ENCODE assay signal across 1 cellular context in the genomic region with DNA sequence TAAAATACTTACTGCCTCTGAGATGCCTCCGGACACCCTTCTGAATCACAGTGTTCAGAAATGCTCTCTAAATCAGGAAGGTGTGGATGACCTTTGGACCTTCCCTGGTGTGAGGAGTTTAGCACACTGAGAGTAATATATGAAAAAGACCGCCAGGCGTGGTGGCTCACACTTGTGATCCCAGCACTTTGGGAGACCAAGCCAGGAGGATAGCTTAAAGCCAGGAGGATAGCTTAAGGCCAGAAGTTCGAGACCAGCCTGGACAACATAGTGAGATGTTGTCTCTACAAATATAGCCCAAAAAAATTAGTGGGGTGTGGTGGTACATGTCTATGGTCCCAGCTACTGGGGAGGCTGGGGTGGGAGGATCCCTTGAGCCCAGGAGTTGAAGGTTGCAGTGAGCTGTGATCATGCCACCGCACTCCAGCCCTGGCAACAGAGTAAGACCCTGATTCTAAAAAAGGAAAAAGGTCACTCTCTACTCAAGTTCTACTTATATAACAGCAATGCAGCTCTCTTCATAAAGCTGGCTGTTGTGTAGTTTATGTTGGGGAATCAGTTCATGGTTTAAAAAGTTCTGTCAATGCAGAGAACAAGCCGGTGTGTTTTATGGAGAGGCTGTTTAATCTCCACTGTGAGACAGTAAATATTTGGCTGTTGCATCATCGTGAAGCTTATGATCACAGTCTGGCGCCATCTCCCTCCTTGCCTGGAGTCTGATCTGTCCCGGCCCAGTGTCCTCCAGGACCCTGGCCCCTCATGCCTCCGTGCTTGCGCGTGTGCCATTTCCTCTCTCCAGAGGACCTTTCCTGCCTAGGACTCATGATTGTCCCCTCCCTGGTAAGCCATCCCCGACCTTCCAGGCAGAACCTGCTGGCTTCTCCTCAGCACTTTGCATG.
TF ChIP-seq lines count a peak whose summit lies in the region.

No MANE protein-coding gene starts in this region.

TF ChIP-seq in K562, 482 proteins besides CTCF, POLR2A, EP300 and RAD21 (continued from another document):
- TF ChIP-seq, protein P1, sequence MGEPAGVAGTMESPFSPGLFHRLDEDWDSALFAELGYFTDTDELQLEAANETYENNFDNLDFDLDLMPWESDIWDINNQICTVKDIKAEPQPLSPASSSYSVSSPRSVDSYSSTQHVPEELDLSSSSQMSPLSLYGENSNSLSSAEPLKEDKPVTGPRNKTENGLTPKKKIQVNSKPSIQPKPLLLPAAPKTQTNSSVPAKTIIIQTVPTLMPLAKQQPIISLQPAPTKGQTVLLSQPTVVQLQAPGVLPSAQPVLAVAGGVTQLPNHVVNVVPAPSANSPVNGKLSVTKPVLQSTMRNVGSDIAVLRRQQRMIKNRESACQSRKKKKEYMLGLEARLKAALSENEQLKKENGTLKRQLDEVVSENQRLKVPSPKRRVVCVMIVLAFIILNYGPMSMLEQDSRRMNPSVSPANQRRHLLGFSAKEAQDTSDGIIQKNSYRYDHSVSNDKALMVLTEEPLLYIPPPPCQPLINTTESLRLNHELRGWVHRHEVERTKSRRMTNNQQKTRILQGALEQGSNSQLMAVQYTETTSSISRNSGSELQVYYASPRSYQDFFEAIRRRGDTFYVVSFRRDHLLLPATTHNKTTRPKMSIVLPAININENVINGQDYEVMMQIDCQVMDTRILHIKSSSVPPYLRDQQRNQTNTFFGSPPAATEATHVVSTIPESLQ (CRISPR knock-in tag; IDR thresholded peaks at IDR 0.05): no peak
- no peak for TF ChIP-seq SMAD2 (IDR thresholded peaks at IDR 0.05; ENCODE audit: low read depth, low read length)
- TF ChIP-seq, protein P2, sequence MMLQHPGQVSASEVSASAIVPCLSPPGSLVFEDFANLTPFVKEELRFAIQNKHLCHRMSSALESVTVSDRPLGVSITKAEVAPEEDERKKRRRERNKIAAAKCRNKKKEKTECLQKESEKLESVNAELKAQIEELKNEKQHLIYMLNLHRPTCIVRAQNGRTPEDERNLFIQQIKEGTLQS (IDR thresholded peaks at IDR 0.05): peak; percentile 66
- TF ChIP-seq, protein P2 (CRISPR knock-in tag; conservative IDR thresholded peaks at IDR 0.05): no peak
- no peak for TF ChIP-seq ELF1 (tag; IDR thresholded peaks at IDR 0.05)
- TF ChIP-seq GATAD2A (IDR thresholded peaks at IDR 0.05): no peak
- no peak for TF ChIP-seq MEIS2 (IDR thresholded peaks at IDR 0.05; ENCODE audit: partially characterized antibody)
- no peak for TF ChIP-seq TRIM24 (IDR thresholded peaks at IDR 0.05)
- TF ChIP-seq, protein P3, sequence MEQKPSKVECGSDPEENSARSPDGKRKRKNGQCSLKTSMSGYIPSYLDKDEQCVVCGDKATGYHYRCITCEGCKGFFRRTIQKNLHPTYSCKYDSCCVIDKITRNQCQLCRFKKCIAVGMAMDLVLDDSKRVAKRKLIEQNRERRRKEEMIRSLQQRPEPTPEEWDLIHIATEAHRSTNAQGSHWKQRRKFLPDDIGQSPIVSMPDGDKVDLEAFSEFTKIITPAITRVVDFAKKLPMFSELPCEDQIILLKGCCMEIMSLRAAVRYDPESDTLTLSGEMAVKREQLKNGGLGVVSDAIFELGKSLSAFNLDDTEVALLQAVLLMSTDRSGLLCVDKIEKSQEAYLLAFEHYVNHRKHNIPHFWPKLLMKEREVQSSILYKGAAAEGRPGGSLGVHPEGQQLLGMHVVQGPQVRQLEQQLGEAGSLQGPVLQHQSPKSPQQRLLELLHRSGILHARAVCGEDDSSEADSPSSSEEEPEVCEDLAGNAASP (IDR thresholded peaks at IDR 0.05): no peak
- TF ChIP-seq CEBPB (tag; IDR thresholded peaks at IDR 0.05): peak; percentile 28; the same call in 1 of the 2 replicates
- TF ChIP-seq KDM1A (IDR thresholded peaks at IDR 0.05): no peak
- TF ChIP-seq POLR3G (IDR thresholded peaks at IDR 0.05; ENCODE audit: extremely low read depth, insufficient read length, insufficient replicate concordance): no peak
- TF ChIP-seq SRSF9 (IDR thresholded peaks at IDR 0.05; ENCODE audit: borderline replicate concordance, low read depth, low read length): no peak
